In the genomic region with DNA sequence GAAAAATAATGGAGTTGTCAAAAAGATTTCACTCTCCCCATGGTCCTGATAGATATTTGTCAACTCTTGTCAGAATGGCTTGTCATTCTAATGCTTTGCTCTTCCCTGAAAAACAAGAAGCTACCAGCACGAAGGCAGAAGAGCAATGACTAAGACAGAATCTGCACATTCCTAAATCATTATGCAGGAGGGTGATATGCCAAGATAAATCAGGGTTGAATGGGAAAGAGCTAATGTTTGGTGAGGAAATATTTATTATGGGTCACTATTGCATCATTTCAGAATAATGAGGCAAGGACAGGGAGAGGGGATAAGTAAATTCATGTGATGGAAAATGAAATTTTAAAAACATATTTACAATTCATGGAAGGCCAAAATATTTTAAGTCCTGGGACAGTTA, we compare ENCODE assay signal across 17 cellular contexts.
A peak's percentile ranks its signal among the peaks of the same experiment; 100 is the strongest.
DNase-seq lines count a peak whose midpoint lies in the region; ATAC-seq and TF ChIP-seq lines count a peak whose summit lies in the region.
"Had no signal": no experiment of that assay in that cellular context is flagged by ENCODE, and none has a peak within 500 bp of the region (broad histone marks: within the 10 kb centered on the region; RNA-seq: fewer than 3 reads in every experiment).

No MANE protein-coding gene starts in this region.

- H3K36me3 ChIP-seq in osteoblast (ENCODE audit: insufficient read depth, low read length): no peaks in the 10 kb centered on the region
- no peaks in the 10 kb centered on the region for H3K36me3 ChIP-seq in spleen
- H3K36me3 ChIP-seq: BLaER1 treated with 17β-estradiol and CSF1 and Interleukin-3, amounts not matched to agents 10 nM and 100 nM had no signal

- DNase-seq in ELR (ENCODE audit: low read depth) (peak; percentile 36), fibroblast of gingiva (ENCODE audit: low read depth) (peak; percentile 72), osteoblast (ENCODE audit: insufficient read length, low spot score, missing footprints) (no peak), GF-D8 (lab: John Stamatoyannopoulos, UW) (no peak), spleen (no peak), NCI-H2029 treated with DMSO at 0.1 percent for 48 hours (lab: John Stamatoyannopoulos, UW) (no peak)
- DNase-seq in stimulated activated CD4-positive, alpha-beta T cell treated with anti-CD3 and anti-CD28 coated beads, Interleukin-12 subunit alpha, Interleukin-12 subunit beta, amount 100 ng/mL, for 4 hours: no peak
- DNase-seq: amniotic stem cell; natural killer cell; NCI-H2029; NCI-H524 treated with DMSO at 0.1 percent for 48 hours; retina; stimulated activated CD4-positive, alpha-beta T cell treated with anti-CD3 and anti-CD28 coated beads, Interleukin-2, amount 100 ng/mL, for 24 hours; SW 1271 had no signal

- no peak overlapping the region for H3K4me3 ChIP-seq in osteoblast (ENCODE audit: insufficient read depth, low read length)
- no peak overlapping the region for H3K4me3 ChIP-seq in spleen
- H3K4me3 ChIP-seq: BLaER1 treated with 17β-estradiol and CSF1 and Interleukin-3, amounts not matched to agents 10 nM and 100 nM had no signal

- no peaks in the 10 kb centered on the region for H4K20me1 ChIP-seq in osteoblast (ENCODE audit: insufficient read depth, low read length)
- H4K20me1 ChIP-seq: BLaER1 treated with 17β-estradiol and CSF1 and Interleukin-3, amounts not matched to agents 10 nM and 100 nM had no signal

- TF ChIP-seq POLR2A in spleen (IDR thresholded peaks at IDR 0.05): no peak

- TF ChIP-seq CTCF in osteoblast (IDR thresholded peaks at IDR 0.05; ENCODE audit: extremely low read depth, low read depth, low read length) (no peak), spleen (IDR thresholded peaks at IDR 0.05 in 8 of 11, conservative IDR thresholded peaks at IDR 0.05 in 3 of 11) (no peak)

- ATAC-seq in SK-N-SH treated with all-trans-retinoic acid at 6 μM for 48 hours: peak; percentile 92
- ATAC-seq: esophagus mucosa, natural killer cell had no signal

- peak overlapping the region; percentile 7 for H3K4me2 ChIP-seq in osteoblast (ENCODE audit: insufficient read depth, low read length)
- H3K4me2 ChIP-seq: BLaER1 treated with 17β-estradiol and CSF1 and Interleukin-3, amounts not matched to agents 10 nM and 100 nM had no signal

- intact Hi-C loops in spleen (cut with DNase I; ENCODE audit: low total_unique reads): no loop called here

- 35 to 52% (median 44%) methylated on average over 1 of the region's 1 CpG for WGBS in spleen, 5 donors

- no peak overlapping the region for H2AFZ ChIP-seq in osteoblast (ENCODE audit: low read length)

- no peaks in the 10 kb centered on the region for H3K79me2 ChIP-seq in osteoblast (ENCODE audit: insufficient read depth, low read length)

- H3K27me3 ChIP-seq in osteoblast (ENCODE audit: insufficient read depth, low read length) (no peaks in the 10 kb centered on the region), spleen (replicated peaks in 1 of 7) (peaks cover 0 to 3% (median 0%) of the 10 kb centered on the region in 7 donors)
- H3K27me3 ChIP-seq: BLaER1 treated with 17β-estradiol and CSF1 and Interleukin-3, amounts not matched to agents 10 nM and 100 nM had no signal

- no peaks in the 10 kb centered on the region for H3K9me3 ChIP-seq in osteoblast (ENCODE audit: low read depth, low read length)
- H3K9me3 ChIP-seq in spleen: peaks cover 0 to 11% (median 2%) of the 10 kb centered on the region in 8 donors

- H3K4me1 ChIP-seq in osteoblast (ENCODE audit: insufficient read depth, low read length): peaks cover 10% of the 10 kb centered on the region
- no peaks in the 10 kb centered on the region for H3K4me1 ChIP-seq in spleen
- H3K4me1 ChIP-seq: BLaER1 treated with 17β-estradiol and CSF1 and Interleukin-3, amounts not matched to agents 10 nM and 100 nM had no signal

- H3K27ac ChIP-seq in osteoblast (ENCODE audit: low read depth, low read length) (no peak overlapping the region), spleen (no peak overlapping the region)
- H3K27ac ChIP-seq: BLaER1 treated with 17β-estradiol and CSF1 and Interleukin-3, amounts not matched to agents 10 nM and 100 nM had no signal

TF ChIP-seq in SK-N-SH treated with all-trans-retinoic acid at 6 μM for 48 hours, 23 proteins besides CTCF, POLR2A, EP300 and RAD21:
- TF ChIP-seq, protein P1, sequence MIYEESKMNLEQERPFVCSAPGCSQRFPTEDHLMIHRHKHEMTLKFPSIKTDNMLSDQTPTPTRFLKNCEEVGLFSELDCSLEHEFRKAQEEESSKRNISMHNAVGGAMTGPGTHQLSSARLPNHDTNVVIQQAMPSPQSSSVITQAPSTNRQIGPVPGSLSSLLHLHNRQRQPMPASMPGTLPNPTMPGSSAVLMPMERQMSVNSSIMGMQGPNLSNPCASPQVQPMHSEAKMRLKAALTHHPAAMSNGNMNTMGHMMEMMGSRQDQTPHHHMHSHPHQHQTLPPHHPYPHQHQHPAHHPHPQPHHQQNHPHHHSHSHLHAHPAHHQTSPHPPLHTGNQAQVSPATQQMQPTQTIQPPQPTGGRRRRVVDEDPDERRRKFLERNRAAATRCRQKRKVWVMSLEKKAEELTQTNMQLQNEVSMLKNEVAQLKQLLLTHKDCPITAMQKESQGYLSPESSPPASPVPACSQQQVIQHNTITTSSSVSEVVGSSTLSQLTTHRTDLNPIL (CRISPR knock-in tag; IDR thresholded peaks at IDR 0.05; ENCODE audit: low read depth): peak; percentile 95
- TF ChIP-seq TCF4 (CRISPR knock-in tag; IDR thresholded peaks at IDR 0.05; ENCODE audit: borderline replicate concordance) (no peak), ZC3H10 (CRISPR knock-in tag; IDR thresholded peaks at IDR 0.05) (peak; percentile 49; the same call in 1 of the 2 replicates), ISL1 (CRISPR knock-in tag; IDR thresholded peaks at IDR 0.05) (peak; percentile 89)
TF ChIP-seq in SK-N-SH treated with all-trans-retinoic acid at 6 μM for 48 hours: peak in this region for 3.

Comparison
In these comparisons a context has a peak if more than half of its experiments do, and no peak if none do; other contexts are left out.
1. DNase-seq: peak in ELR (single experiment) and fibroblast of gingiva (single experiment); none in osteoblast (single experiment), GF-D8 (single experiment), spleen (single experiment), NCI-H2029 treated with DMSO at 0.1 percent for 48 hours (single experiment) and stimulated activated CD4-positive, alpha-beta T cell treated with anti-CD3 and anti-CD28 coated beads, Interleukin-12 subunit alpha, Interleukin-12 subunit beta, amount 100 ng/mL, for 4 hours (single experiment).